In genomic region chr1:25610822-25611630, GRCh38 we compare ENCODE assay signal across 10 cellular contexts. TPM values are rescaled to one million over a fixed set of nuclear protein-coding genes. Genes with fewer than 3 reads are reported as not detected.
DNase-seq lines count a peak whose midpoint lies in the region; ATAC-seq and TF ChIP-seq lines count a peak whose summit lies in the region.
"Had no signal": no experiment of that assay in that cellular context is flagged by ENCODE, and none has a peak within 500 bp of the region (broad histone marks: within the 10 kb centered on the region; RNA-seq: fewer than 3 reads in every experiment).

No MANE protein-coding gene starts in this region.

- H3K4me3 ChIP-seq in fibroblast of mammary gland (ENCODE audit: control insufficient read depth, low read depth, low read length): no peak overlapping the region

- no peaks in the 10 kb centered on the region for H3K36me3 Mint-ChIP-seq in immature natural killer cell

- H3K9me3 Mint-ChIP-seq in immature natural killer cell: no peaks in the 10 kb centered on the region
- H3K9me3 Mint-ChIP-seq: neural crest cell had no signal

- no peak for ATAC-seq in HG03108 (IDR thresholded peaks at IDR 0.05; ENCODE audit: unreplicated experiment)

- no peak overlapping the region for H3K4me3 Mint-ChIP-seq in immature natural killer cell
- H3K4me3 Mint-ChIP-seq: neural crest cell had no signal

- peaks cover 30 to 36% of the 10 kb centered on the region in 2 donors for H3K4me1 Mint-ChIP-seq in immature natural killer cell

- DNase-seq in RPMI7951 (ENCODE audit: low read depth) (peak; percentile 45), fibroblast of mammary gland (ENCODE audit: low read depth) (peak; percentile 37), NOMO-1 treated with dmso at 0.1 percent for 144 hours (lab: John Stamatoyannopoulos, UW; ENCODE audit: unreplicated experiment) (no peak), NCI-H226 (no peak), immature natural killer cell (no peak)
- DNase-seq: NCI-H1436 had no signal

- peaks cover 7 to 22% (median 10%) of the 10 kb centered on the region in 3 donors for H3K27me3 Mint-ChIP-seq in immature natural killer cell (ENCODE audit: low read depth in 3 of 3)

- TF ChIP-seq CTCF in C4-2B (conservative IDR thresholded peaks at IDR 0.05) (peak; percentile 26), GM12874 (IDR thresholded peaks at IDR 0.05; ENCODE audit: insufficient read depth, low read depth, low read length) (peak; percentile 27; the same call in 1 of the 2 replicates), fibroblast of mammary gland (conservative IDR thresholded peaks at IDR 0.05; ENCODE audit: control insufficient read depth, insufficient read depth, low read depth, low read length) (peak; percentile 42)

- no peak overlapping the region for H3K27ac ChIP-seq in C4-2B

- peak overlapping the region in 1 of 6 donors; percentile 9 for H3K27ac Mint-ChIP-seq in immature natural killer cell

RNA-seq across cellular contexts. Expression of gene MAN1C1, which starts 5.6 kb away (rescaled TPM):
- total RNA-seq in RPMI7951 (2014; rRNA removed; shearing (Covaris generic)): 1.6 and 2.8 TPM in 2 replicates
- polyA plus RNA-seq in immature natural killer cell: 1 to 10 TPM in 2 of 3 donors, under 1 TPM in 1; 0.48 to 2.8 (median 1.2) TPM

Comparison
In these comparisons a context has a peak if more than half of its experiments do, and no peak if none do; other contexts are left out.
1. DNase-seq: peak in RPMI7951 (single experiment) and fibroblast of mammary gland (single experiment); none in NOMO-1 treated with dmso at 0.1 percent for 144 hours (single experiment), NCI-H226 (single experiment) and immature natural killer cell (0 of 3).
2. Peak in every context shown above with its lines, with median percentiles within 50 percentile points of each other: CTCF ChIP-seq.